Comparison of ENCODE assay signal across 8 cellular contexts in genomic region chr2:26846334-26846863, GRCh38. TPM values are rescaled to one million over a fixed set of nuclear protein-coding genes. Genes with fewer than 3 reads are reported as not detected.
DNase-seq lines count a peak whose midpoint lies in the region; ATAC-seq and TF ChIP-seq lines count a peak whose summit lies in the region.

No MANE protein-coding gene starts in this region.

- H3K27ac ChIP-seq in right cardiac atrium (ENCODE audit: low read length), result no peak overlapping the region
- no peak overlapping the region for H3K27ac ChIP-seq in rectal smooth muscle tissue (ENCODE audit: low read depth, low read length)

- peak; percentile 88 for DNase-seq in NCI-H146 treated with DMSO at 0.1 percent for 48 hours (lab: John Stamatoyannopoulos, UW; ENCODE audit: unreplicated experiment)
- peak; percentile 31 for DNase-seq in T follicular helper cell (ENCODE audit: low read depth)
- DNase-seq in amygdala (lab: John Stamatoyannopoulos, UW), result peak in 48 of 56 donors; percentile 33 to 84 (median 62)
- peak; percentile 73 to 89 (median 86) for DNase-seq in right cardiac atrium

- 1% methylated on average over 21 of the region's 21 CpGs for whole genome bisulfite sequencing in right cardiac atrium

- no peaks in the 10 kb centered on the region for H3K9me3 ChIP-seq in right cardiac atrium (ENCODE audit: control insufficient read depth, low read length)

- peak; percentile 82 for TF ChIP-seq CTCF in GM12874 (IDR thresholded peaks at IDR 0.05; ENCODE audit: insufficient read depth, low read depth, low read length)

- H3K36me3 ChIP-seq in rectal smooth muscle tissue (ENCODE audit: control insufficient read depth, insufficient read depth, low read length), result no peaks in the 10 kb centered on the region

- no peak overlapping the region for H3K4me3 ChIP-seq in right cardiac atrium (ENCODE audit: low read length)
- peak overlapping the region; percentile 20 for H3K4me3 ChIP-seq in rectal smooth muscle tissue (ENCODE audit: low read length)

- no peak overlapping the region for H3K9ac ChIP-seq in rectal smooth muscle tissue (ENCODE audit: low read length)

- intact Hi-C loops in right cardiac atrium (cut with DNase I), result loop anchor here (2.0 to 5.0 kb wide), 4 partner anchors 76 to 96 kb away; no protein-coding TSS in a partner anchor

- H3K27me3 ChIP-seq in right cardiac atrium (ENCODE audit: control insufficient read depth, insufficient read depth), result no peaks in the 10 kb centered on the region
- peaks cover 43% of the 10 kb centered on the region for H3K27me3 ChIP-seq in rectal smooth muscle tissue (ENCODE audit: control insufficient read depth, insufficient read depth, low read length)

- ATAC-seq in right cardiac atrium (peak; percentile 67 to 83), HG03432 (IDR thresholded peaks at IDR 0.05; ENCODE audit: unreplicated experiment) (no peak), GM21515 (IDR thresholded peaks at IDR 0.05; ENCODE audit: unreplicated experiment) (no peak)

- H3K4me1 ChIP-seq in right cardiac atrium (ENCODE audit: control insufficient read depth, insufficient read depth, low read length) (no peaks in the 10 kb centered on the region), rectal smooth muscle tissue (ENCODE audit: control insufficient read depth, insufficient read depth, low read length) (peaks cover 4% of the 10 kb centered on the region)

RNA-seq across cellular contexts. Expression of gene DPYSL5, which starts 1.5 kb away (rescaled TPM):
- not detected for total RNA-seq in right cardiac atrium
- 0.05 TPM for polyA plus RNA-seq in right cardiac atrium

Comparison
In these comparisons a context has a peak if more than half of its experiments do, and no peak if none do; other contexts are left out.
1. DNase-seq: peak in every context shown above with its lines; median percentile 88 in NCI-H146 treated with DMSO at 0.1 percent for 48 hours; 86 in right cardiac atrium; 62 in amygdala; 31 in T follicular helper cell.
2. ATAC-seq: peak in right cardiac atrium (2 of 2); none in HG03432 (single experiment) and GM21515 (single experiment).